8 cellular contexts compared by ENCODE assay signal in the genomic region with DNA sequence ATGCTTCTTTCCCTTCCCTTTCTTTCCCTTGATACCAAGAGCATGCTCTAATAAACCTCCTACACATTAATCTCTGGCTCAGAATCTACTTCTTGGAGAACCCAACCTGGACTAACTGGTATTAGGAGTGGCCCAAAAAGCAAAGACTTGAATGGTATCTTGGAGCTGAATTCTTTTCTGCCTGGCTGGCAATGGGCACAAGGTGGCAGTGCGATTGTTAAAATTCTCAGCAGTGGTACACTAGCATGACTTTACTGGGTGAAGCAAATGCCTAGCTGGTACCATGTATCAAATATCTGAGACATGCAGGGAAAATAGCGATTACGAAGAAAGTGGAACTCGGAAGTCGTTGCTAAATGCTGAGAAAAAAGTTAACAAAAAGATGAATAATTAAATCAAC. TPM values are rescaled to one million over a fixed set of nuclear protein-coding genes. Genes with fewer than 3 reads are reported as not detected.
DNase-seq lines count a peak whose midpoint lies in the region; ATAC-seq and TF ChIP-seq lines count a peak whose summit lies in the region.

No MANE protein-coding gene starts in this region.

- TF ChIP-seq CTCF in heart right ventricle (IDR thresholded peaks at IDR 0.05): peak in 6 of 9 donors; percentile 18 to 38 (median 32)
- peak; percentile 48 for TF ChIP-seq CTCF in type B pancreatic cell (conservative IDR thresholded peaks at IDR 0.05)
- no peak for TF ChIP-seq CTCF in gastroesophageal sphincter (IDR thresholded peaks at IDR 0.05)

- no peaks in the 10 kb centered on the region for H3K27me3 Mint-ChIP-seq in type B pancreatic cell

- peaks cover 0 to 9% (median 0%) of the 10 kb centered on the region in 9 donors for H3K36me3 ChIP-seq in heart right ventricle
- H3K36me3 ChIP-seq in gastroesophageal sphincter: no peaks in the 10 kb centered on the region

- TF ChIP-seq POLR2A in gastroesophageal sphincter (IDR thresholded peaks at IDR 0.05): no peak

- peaks cover 0 to 4% (median 0%) of the 10 kb centered on the region in 9 donors for H3K4me1 ChIP-seq in heart right ventricle
- no peaks in the 10 kb centered on the region for H3K4me1 ChIP-seq in gastroesophageal sphincter

- WGBS in heart right ventricle, 2 donors: 83 to 84% methylated on average over 5 of the region's 5 CpGs
- 84 to 85% methylated on average over 4 to 5 of the region's 5 CpGs for WGBS in gastroesophageal sphincter (ENCODE audit: low coverage in 1 of 2), 2 donors

- ATAC-seq in Right ventricle myocardium inferior (peak; percentile 50), left cardiac atrium (no peak), heart right ventricle (peak in 2 of 8 donors; percentile 53 to 55), gastroesophageal sphincter (no peak)

- intact Hi-C loops in Right ventricle myocardium inferior (cut with DNase I) (loop anchor here (10.0 kb wide), 1 partner anchor 290 kb away; no protein-coding TSS in a partner anchor), left cardiac atrium (cut with DNase I) (no loop called here), heart right ventricle (cut with DNase I) (loop anchor here in 1 of 10 donors (10.0 kb wide), 2 partner anchors 150 to 850 kb away; no protein-coding TSS in a partner anchor)

- H3K27ac Mint-ChIP-seq in type B pancreatic cell: no peak overlapping the region

- H3K27me3 ChIP-seq in heart right ventricle: no peaks in the 10 kb centered on the region
- H3K27me3 ChIP-seq in gastroesophageal sphincter: no peaks in the 10 kb centered on the region

- H3K4me3 ChIP-seq in heart right ventricle: no peak overlapping the region
- H3K4me3 ChIP-seq in gastroesophageal sphincter: no peak overlapping the region

- no peak overlapping the region for H3K4me3 Mint-ChIP-seq in type B pancreatic cell

- DNase-seq in Right ventricle myocardium inferior (ENCODE audit: missing footprints): no peak
- DNase-seq in left cardiac atrium: no peak
- DNase-seq in RPMI7951 (ENCODE audit: low read depth): peak; percentile 18
- DNase-seq in heart right ventricle: no peak
- no peak for DNase-seq in type B pancreatic cell (ENCODE audit: extremely low spot score, unreplicated experiment)
- DNase-seq in activated effector memory CD4-positive, alpha-beta T cell treated with Interleukin-2 at 50 U/mL for 16 hours: no peak
- DNase-seq in NK-92 (lab: John Stamatoyannopoulos, UW; ENCODE audit: unreplicated experiment): no peak

- no peak overlapping the region for H3K27ac ChIP-seq in heart right ventricle
- H3K27ac ChIP-seq in gastroesophageal sphincter: no peak overlapping the region

- H3K36me3 Mint-ChIP-seq in type B pancreatic cell: no peaks in the 10 kb centered on the region

- no peaks in the 10 kb centered on the region for H3K4me1 Mint-ChIP-seq in type B pancreatic cell (ENCODE audit: unreplicated experiment)

- TF ChIP-seq EP300 in gastroesophageal sphincter (IDR thresholded peaks at IDR 0.05): no peak

- peaks cover 0 to 19% (median 8%) of the 10 kb centered on the region in 11 donors for H3K9me3 ChIP-seq in heart right ventricle
- peaks cover 0 to 9% (median 0%) of the 10 kb centered on the region in 3 donors for H3K9me3 ChIP-seq in gastroesophageal sphincter

- peaks cover 11% of the 10 kb centered on the region for H3K9me3 Mint-ChIP-seq in type B pancreatic cell

RNA-seq across cellular contexts. Expression of gene B3GALT1, which starts 28.4 kb away (rescaled TPM):
- total RNA-seq in Right ventricle myocardium inferior (0.24 TPM), left cardiac atrium (under 1 TPM in 1 of 2 donors, not detected in 1; 0.03 TPM), heart right ventricle (under 1 TPM in 7 of 10 donors, not detected in 3; 0.05 to 0.25 (median 0.08) TPM), type B pancreatic cell (ENCODE audit: low replicate concordance) (4.7 and 6.2 TPM in 2 replicates), gastroesophageal sphincter (under 1 TPM; 0.39 to 0.57 (median 0.50) TPM)
- total RNA-seq in RPMI7951 (2014; rRNA removed; shearing (Covaris generic)): 0.12 TPM in 1 of 2 replicates, not detected in the other
- polyA plus RNA-seq in heart right ventricle: under 1 TPM; 0.03 to 0.15 TPM

Comparison
In these comparisons a context has a peak if more than half of its experiments do, and no peak if none do; other contexts are left out.
1. CTCF ChIP-seq: peak in heart right ventricle (6 of 9) and type B pancreatic cell (single experiment); none in gastroesophageal sphincter (0 of 4).